1 cellular context compared by ENCODE assay signal in the genomic region with DNA sequence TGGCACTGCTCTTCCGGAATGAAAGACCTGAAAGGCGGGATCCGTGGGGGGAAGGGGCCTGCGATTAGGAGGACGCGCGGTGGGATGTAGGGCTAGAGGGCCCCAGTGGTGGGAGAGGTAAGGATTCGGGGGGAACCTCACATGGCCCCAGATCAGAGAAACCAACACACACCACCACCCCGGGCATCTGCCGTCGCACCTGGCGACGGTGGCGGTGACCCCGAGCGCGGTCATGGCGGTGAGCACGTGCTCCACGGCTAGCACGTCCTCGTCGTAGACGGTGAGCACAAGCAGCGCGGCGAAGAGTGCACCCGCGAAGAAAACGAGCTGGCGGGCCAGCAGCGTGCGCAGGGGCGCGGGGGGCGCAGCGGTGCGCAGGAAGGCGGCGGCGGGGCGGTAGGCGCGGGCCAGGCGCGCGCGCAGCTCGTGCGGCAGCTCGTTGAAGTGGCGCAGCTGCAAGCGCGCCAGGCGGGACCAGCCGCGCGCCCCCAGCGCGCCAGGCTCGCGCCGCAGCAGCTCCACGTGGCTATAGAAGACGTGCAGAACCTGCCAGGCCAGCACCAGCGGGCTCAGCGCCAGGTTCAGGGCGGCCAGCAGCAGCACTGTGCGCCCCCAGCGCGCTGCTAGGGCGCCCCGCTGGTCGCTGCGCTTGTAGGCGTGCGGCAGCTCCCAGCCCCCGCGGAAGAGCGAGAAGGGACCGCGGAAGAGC.
TF ChIP-seq lines count a peak whose summit lies in the region.

No MANE protein-coding gene starts in this region.

TF ChIP-seq in GM12878, 131 proteins besides CTCF, POLR2A, EP300 and RAD21:
- TF ChIP-seq BHLHE40 (IDR thresholded peaks at IDR 0.05; ENCODE audit: borderline replicate concordance in 1 of 2, low read depth in 2 of 2, low read length in 1 of 2) (peak in 1 of 2 experiments; percentile 52; a peak in 2 of 4 replicates), POU2F2 (IDR thresholded peaks at IDR 0.05; ENCODE audit: borderline replicate concordance, low read depth, low read length) (no peak), HDAC6 (IDR thresholded peaks at IDR 0.05; ENCODE audit: unreplicated experiment) (peak; percentile 41), TAF1 (IDR thresholded peaks at IDR 0.05; ENCODE audit: borderline replicate concordance, low read depth, low read length) (no peak), MTA3 (IDR thresholded peaks at IDR 0.05; ENCODE audit: borderline replicate concordance, low read length) (no peak), SREBF2 (IDR thresholded peaks at IDR 0.05; ENCODE audit: low read length) (no peak)
- TF ChIP-seq, protein P1, sequence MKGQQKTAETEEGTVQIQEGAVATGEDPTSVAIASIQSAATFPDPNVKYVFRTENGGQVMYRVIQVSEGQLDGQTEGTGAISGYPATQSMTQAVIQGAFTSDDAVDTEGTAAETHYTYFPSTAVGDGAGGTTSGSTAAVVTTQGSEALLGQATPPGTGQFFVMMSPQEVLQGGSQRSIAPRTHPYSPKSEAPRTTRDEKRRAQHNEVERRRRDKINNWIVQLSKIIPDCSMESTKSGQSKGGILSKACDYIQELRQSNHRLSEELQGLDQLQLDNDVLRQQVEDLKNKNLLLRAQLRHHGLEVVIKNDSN (IDR thresholded peaks at IDR 0.05; ENCODE audit: borderline replicate concordance, extremely low read length, insufficient read depth, low read depth, low read length), result peak; percentile 9
